In the genomic region with DNA sequence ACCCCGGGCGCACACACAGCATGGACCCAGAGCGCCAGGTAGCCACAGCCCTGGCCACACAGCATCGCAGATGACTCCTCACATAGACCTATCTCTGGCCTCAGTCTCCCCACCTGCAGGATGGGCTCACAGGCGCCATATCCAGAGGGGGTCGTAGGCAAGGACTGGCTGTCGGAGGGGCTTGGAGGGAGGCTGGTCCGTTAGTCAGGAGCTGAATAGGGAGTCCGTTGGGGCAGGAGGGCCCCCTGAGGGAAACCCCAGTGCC, we compare ENCODE assay signal across 7 cellular contexts. TPM values are rescaled to one million over a fixed set of nuclear protein-coding genes. Genes with fewer than 3 reads are reported as not detected.
DNase-seq lines count a peak whose midpoint lies in the region; ATAC-seq and TF ChIP-seq lines count a peak whose summit lies in the region.
"Had no signal": no experiment of that assay in that cellular context is flagged by ENCODE, and none has a peak within 500 bp of the region (broad histone marks: within the 10 kb centered on the region; RNA-seq: fewer than 3 reads in every experiment).

No MANE protein-coding gene starts in this region.

- H3K4me3 ChIP-seq in HAP-1 (peak overlapping the region; percentile 66), psoas muscle (peak overlapping the region; percentile 80), mesendoderm (ENCODE audit: low read length) (no peak overlapping the region)

- H3K4me3 Mint-ChIP-seq in dendritic cell treated with granulocyte-macrophage colony-stimulating factor and Interleukin-4, amounts not matched to agents 40 ng/mL and 50 ng/mL, for 4 days = peak overlapping the region; percentile 77
- H3K4me3 Mint-ChIP-seq in WTC11 = no peak overlapping the region

- in situ Hi-C loops in HAP-1 (cut with MboI; ENCODE audit: low sequenced_read_pairs) = no loop called here

- no peaks in the 10 kb centered on the region for H3K9me3 Mint-ChIP-seq in dendritic cell treated with granulocyte-macrophage colony-stimulating factor and Interleukin-4, amounts not matched to agents 40 ng/mL and 50 ng/mL, for 4 days
- no peaks in the 10 kb centered on the region for H3K9me3 Mint-ChIP-seq in WTC11
- H3K9me3 Mint-ChIP-seq: stimulated activated naive CD8-positive, alpha-beta T cell treated with anti-CD3 and anti-CD28 coated beads, Interleukin-15, Interleukin-2, amounts not matched to agents 100 ng/mL and 50 ng/mL, for 24 hours had no signal

- H3K79me1 ChIP-seq in mesendoderm (ENCODE audit: low read length) = peaks cover 3% of the 10 kb centered on the region

- no peaks in the 10 kb centered on the region for H3K79me2 ChIP-seq in mesendoderm (ENCODE audit: control insufficient read depth, insufficient read depth, low read length)

- no peak overlapping the region for H4K5ac ChIP-seq in mesendoderm (ENCODE audit: low read length)

- H3K27me3 ChIP-seq in HAP-1 (ENCODE audit: low read depth) = no peaks in the 10 kb centered on the region
- H3K27me3 ChIP-seq in psoas muscle (ENCODE audit: insufficient read depth in 3 of 3, low read length in 2 of 3) = peaks cover 0 to 6% (median 0%) of the 10 kb centered on the region in 3 donors
- H3K27me3 ChIP-seq in mesendoderm (ENCODE audit: insufficient read depth, low read length, poor library complexity) = no peaks in the 10 kb centered on the region

- H4K8ac ChIP-seq in mesendoderm (ENCODE audit: low read depth, low read length) = no peak overlapping the region

- H3K4ac ChIP-seq in mesendoderm (ENCODE audit: low read depth, low read length) = no peak overlapping the region

- CTCF ChIA-PET in WTC11 (lab: Charles Lee) = interaction anchor here (0.5 to 2.4 kb wide), 4 partner anchors 11 to 189 kb away, joined by 3 to 10 read pairs (median 6); a partner anchor contains a TSS

- TF ChIP-seq CTCF in psoas muscle (IDR thresholded peaks at IDR 0.05) (no peak), WTC11 (IDR thresholded peaks at IDR 0.05) (no peak)

- H3K36me3 Mint-ChIP-seq in dendritic cell treated with granulocyte-macrophage colony-stimulating factor and Interleukin-4, amounts not matched to agents 40 ng/mL and 50 ng/mL, for 4 days (ENCODE audit: low read depth) = peaks cover 58% of the 10 kb centered on the region
- no peaks in the 10 kb centered on the region for H3K36me3 Mint-ChIP-seq in WTC11

- DNase-seq in HAP-1 (ENCODE audit: low spot score in 2 of 2) (no peak), psoas muscle (no peak), mesendoderm (no peak), WTC11 (ENCODE audit: low spot score) (no peak), NOMO-1 treated with DMSO at 0.1 percent for 48 hours (lab: John Stamatoyannopoulos, UW; ENCODE audit: unreplicated experiment) (no peak)

- ATAC-seq in psoas muscle = no peak
- no peak for ATAC-seq in WTC11

- 58 to 78% (median 63%) methylated on average over 9 of the region's 9 CpGs for WGBS in psoas muscle, 3 donors
- WGBS in mesendoderm (ENCODE audit: extremely low coverage, insufficient coverage, low lambda C conversion rate) = no CpG with 5 or more reads among the region's 9 CpGs

- H2BK15ac ChIP-seq in mesendoderm (replicated peaks; ENCODE audit: low read depth) = no peak overlapping the region

- H3K36me3 ChIP-seq in HAP-1 (replicated peaks) = peaks cover 4% of the 10 kb centered on the region; the same call in 1 of the 2 replicates
- H3K36me3 ChIP-seq in psoas muscle (ENCODE audit: insufficient read depth in 1 of 2, low read depth in 1 of 2) = no peaks in the 10 kb centered on the region
- no peaks in the 10 kb centered on the region for H3K36me3 ChIP-seq in mesendoderm (ENCODE audit: control insufficient read depth, insufficient read depth, low read length)

- intact Hi-C loops in dendritic cell treated with granulocyte-macrophage colony-stimulating factor and Interleukin-4, amounts not matched to agents 40 ng/mL and 50 ng/mL, for 4 days (cut with micrococcal nuclease) = loop anchor here (5.0 kb wide), 2 partner anchors 33 to 37 kb away; a partner anchor contains a TSS
- intact Hi-C loops in psoas muscle (cut with DNase I) = no loop called here

- no peak overlapping the region for H3K23ac ChIP-seq in mesendoderm (ENCODE audit: low read length)

- H3K4me2 ChIP-seq in mesendoderm (ENCODE audit: low read length) = no peak overlapping the region

- H3K27ac ChIP-seq in psoas muscle (peak overlapping the region; percentile 83), mesendoderm (ENCODE audit: low read depth, low read length) (no peak overlapping the region)

- H2AK5ac ChIP-seq in mesendoderm (ENCODE audit: low read length) = no peak overlapping the region

- POLR2A ChIA-PET in WTC11 (lab: Charles Lee) = interaction anchor here (1.9 kb wide), 1 partner anchor 11 kb away, joined by 6 read pairs; no protein-coding TSS in a partner anchor

- H3K56ac ChIP-seq in mesendoderm (ENCODE audit: low read length) = no peak overlapping the region

- no peaks in the 10 kb centered on the region for H3K27me3 Mint-ChIP-seq in dendritic cell treated with granulocyte-macrophage colony-stimulating factor and Interleukin-4, amounts not matched to agents 40 ng/mL and 50 ng/mL, for 4 days
- peaks cover 6% of the 10 kb centered on the region; the same call in 1 of the 2 replicates for H3K27me3 Mint-ChIP-seq in WTC11 (ENCODE audit: low read depth)

- H3K4me1 ChIP-seq in HAP-1 = peaks cover 13% of the 10 kb centered on the region
- H3K4me1 ChIP-seq in psoas muscle = peaks cover 46% of the 10 kb centered on the region
- no peaks in the 10 kb centered on the region for H3K4me1 ChIP-seq in mesendoderm (ENCODE audit: control insufficient read depth, low read depth, low read length)

- H3K18ac ChIP-seq in mesendoderm (ENCODE audit: low read length) = no peak overlapping the region

- peak overlapping the region; percentile 89 for H3K27ac Mint-ChIP-seq in dendritic cell treated with granulocyte-macrophage colony-stimulating factor and Interleukin-4, amounts not matched to agents 40 ng/mL and 50 ng/mL, for 4 days
- no peak overlapping the region for H3K27ac Mint-ChIP-seq in WTC11
- H3K27ac Mint-ChIP-seq: stimulated activated naive CD8-positive, alpha-beta T cell treated with anti-CD3 and anti-CD28 coated beads, Interleukin-15, Interleukin-2, amounts not matched to agents 100 ng/mL and 50 ng/mL, for 24 hours had no signal

- H3K9me3 ChIP-seq in HAP-1 = no peaks in the 10 kb centered on the region
- no peaks in the 10 kb centered on the region for H3K9me3 ChIP-seq in psoas muscle

- H2BK120ac ChIP-seq in mesendoderm (ENCODE audit: low read depth, low read length) = no peak overlapping the region

- H3K4me1 Mint-ChIP-seq in dendritic cell treated with granulocyte-macrophage colony-stimulating factor and Interleukin-4, amounts not matched to agents 40 ng/mL and 50 ng/mL, for 4 days (ENCODE audit: low read depth) = peaks cover 72% of the 10 kb centered on the region
- peaks cover 32% of the 10 kb centered on the region for H3K4me1 Mint-ChIP-seq in WTC11

- H2BK5ac ChIP-seq in mesendoderm (ENCODE audit: low read length) = no peak overlapping the region

- no peak overlapping the region for H3K9ac ChIP-seq in mesendoderm (ENCODE audit: low read length)

TF ChIP-seq in WTC11, 78 proteins besides CTCF, POLR2A, EP300 and RAD21 (continues in another document):
- TF ChIP-seq GABPB1 (CRISPR knock-in tag; IDR thresholded peaks at IDR 0.05) (no peak), ATF1 (CRISPR knock-in tag; IDR thresholded peaks at IDR 0.05) (no peak), SMAD3 (CRISPR knock-in tag; IDR thresholded peaks at IDR 0.05; ENCODE audit: borderline replicate concordance) (no peak)
- TF ChIP-seq, protein P1, sequence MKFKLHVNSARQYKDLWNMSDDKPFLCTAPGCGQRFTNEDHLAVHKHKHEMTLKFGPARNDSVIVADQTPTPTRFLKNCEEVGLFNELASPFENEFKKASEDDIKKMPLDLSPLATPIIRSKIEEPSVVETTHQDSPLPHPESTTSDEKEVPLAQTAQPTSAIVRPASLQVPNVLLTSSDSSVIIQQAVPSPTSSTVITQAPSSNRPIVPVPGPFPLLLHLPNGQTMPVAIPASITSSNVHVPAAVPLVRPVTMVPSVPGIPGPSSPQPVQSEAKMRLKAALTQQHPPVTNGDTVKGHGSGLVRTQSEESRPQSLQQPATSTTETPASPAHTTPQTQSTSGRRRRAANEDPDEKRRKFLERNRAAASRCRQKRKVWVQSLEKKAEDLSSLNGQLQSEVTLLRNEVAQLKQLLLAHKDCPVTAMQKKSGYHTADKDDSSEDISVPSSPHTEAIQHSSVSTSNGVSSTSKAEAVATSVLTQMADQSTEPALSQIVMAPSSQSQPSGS (CRISPR knock-in tag; IDR thresholded peaks at IDR 0.05; ENCODE audit: borderline replicate concordance, low read depth) = no peak
- TF ChIP-seq, protein P2, sequence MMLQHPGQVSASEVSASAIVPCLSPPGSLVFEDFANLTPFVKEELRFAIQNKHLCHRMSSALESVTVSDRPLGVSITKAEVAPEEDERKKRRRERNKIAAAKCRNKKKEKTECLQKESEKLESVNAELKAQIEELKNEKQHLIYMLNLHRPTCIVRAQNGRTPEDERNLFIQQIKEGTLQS (CRISPR knock-in tag; conservative IDR thresholded peaks at IDR 0.05) = no peak

RNA-seq across cellular contexts. Expression of a gene that starts 2.1 kb away (rescaled TPM):
- total RNA-seq in psoas muscle (10 to 100 TPM; 13.6 to 43.7 (median 15.0) TPM), WTC11 (2021) (110 to 113 TPM (median 111 TPM) in 3 replicates)
- 10 to 100 TPM in 1 of 3 donors, 1 to 10 TPM in 2; 3.9 to 11.6 (median 5.8) TPM for polyA plus RNA-seq in psoas muscle
- polyA plus RNA-seq in mesendoderm (2013, experiment 1 of 2) = 34.1 TPM
- polyA plus RNA-seq in mesendoderm (2013, experiment 2 of 2) = 33.7 TPM

RNA-seq across cellular contexts. Expression of a gene that starts 21.5 kb away (rescaled TPM):
- total RNA-seq in psoas muscle (1 to 10 TPM in 2 of 4 donors, under 1 TPM in 2; 0.57 to 1.6 (median 0.94) TPM), WTC11 (2021) (2.3 to 2.7 TPM (median 2.5 TPM) in 3 replicates)
- under 1 TPM; 0.46 to 0.93 (median 0.81) TPM for polyA plus RNA-seq in psoas muscle
- polyA plus RNA-seq in mesendoderm (2013, experiment 1 of 2) = 0.08 TPM
- 0.08 TPM for polyA plus RNA-seq in mesendoderm (2013, experiment 2 of 2)

RNA-seq across cellular contexts. Expression of a gene that starts 35.1 kb away (rescaled TPM):
- total RNA-seq in psoas muscle (1 to 10 TPM; 4.4 to 6.3 (median 5.4) TPM), WTC11 (2021) (1.4 to 2.3 TPM (median 1.9 TPM) in 3 replicates)
- 1 to 10 TPM; 1.7 to 5.3 (median 4.0) TPM for polyA plus RNA-seq in psoas muscle
- polyA plus RNA-seq in mesendoderm (2013, experiment 1 of 2) = 0.42 TPM
- polyA plus RNA-seq in mesendoderm (2013, experiment 2 of 2) = 0.36 TPM

RNA-seq across cellular contexts. Expression of a gene that starts 37.8 kb away (rescaled TPM):
- total RNA-seq in psoas muscle (10 to 100 TPM; 36.6 to 48.2 (median 42.5) TPM), WTC11 (2021) (41.5 to 47.8 TPM (median 46.7 TPM) in 3 replicates)
- polyA plus RNA-seq in psoas muscle = 10 to 100 TPM; 31.6 to 43.7 (median 32.1) TPM
- polyA plus RNA-seq in mesendoderm (2013, experiment 1 of 2) = 15.2 TPM
- 16.2 TPM for polyA plus RNA-seq in mesendoderm (2013, experiment 2 of 2)

RNA-seq across cellular contexts. Expression of a gene that starts 43.8 kb away (rescaled TPM):
- 100 to 1,000 TPM; 107 to 178 (median 145) TPM for total RNA-seq in psoas muscle
- 100 to 1,000 TPM in 2 of 3 donors, 10 to 100 TPM in 1; 57.4 to 148 (median 131) TPM for polyA plus RNA-seq in psoas muscle
- 5.1 TPM for polyA plus RNA-seq in mesendoderm (2013, experiment 1 of 2)
- polyA plus RNA-seq in mesendoderm (2013, experiment 2 of 2) = 5.2 TPM
- total RNA-seq in WTC11 (2021) = 26.9 to 31.0 TPM (median 28.8 TPM) in 3 replicates
